Comparison of ENCODE assay signal across 8 cellular contexts in the genomic region with DNA sequence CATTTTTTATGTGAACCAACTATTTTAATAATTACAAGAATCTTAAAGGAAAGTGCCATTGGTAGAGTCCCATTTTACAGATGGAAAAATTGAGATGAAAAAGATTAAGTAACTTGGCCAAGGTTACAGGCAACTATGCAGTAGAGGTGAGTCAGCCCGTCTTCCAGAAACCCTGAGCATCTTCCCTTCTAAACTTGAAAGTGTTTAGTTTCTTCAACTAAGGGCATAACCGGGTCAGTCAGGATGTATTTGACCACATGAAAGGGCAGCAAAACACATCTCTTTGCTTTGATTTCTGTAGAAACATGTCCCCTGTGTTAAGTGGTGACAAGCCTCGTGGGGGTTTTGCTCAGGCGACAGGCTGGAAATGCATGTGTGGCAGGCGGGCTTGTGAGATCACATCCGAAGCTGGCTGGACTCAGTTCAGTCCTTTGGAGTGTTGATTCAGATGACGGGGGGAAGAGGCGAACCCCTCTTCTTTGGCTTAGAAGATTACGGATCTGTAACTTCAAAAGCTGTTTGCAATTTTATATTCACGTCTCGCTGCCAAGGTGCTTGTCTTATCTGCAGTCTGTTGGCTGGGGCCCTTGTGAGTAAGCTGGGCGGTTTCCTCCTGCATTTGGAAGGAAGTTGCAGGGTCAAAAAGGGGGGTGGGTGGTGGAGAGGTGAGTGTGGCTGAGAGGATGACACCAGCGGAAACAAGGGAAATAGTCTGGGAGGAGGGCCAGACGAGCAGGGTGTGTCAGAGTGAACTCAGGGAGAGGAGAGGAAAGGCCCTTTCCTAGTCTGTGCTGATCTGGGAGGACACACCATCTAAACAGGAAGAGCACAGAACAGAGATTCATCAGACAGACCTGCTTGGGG.
DNase-seq lines count a peak whose midpoint lies in the region; ATAC-seq and TF ChIP-seq lines count a peak whose summit lies in the region.

No MANE protein-coding gene starts in this region.

- peak overlapping the region; percentile 86 for H3K4me3 Mint-ChIP-seq in T-helper 17 cell

- peak overlapping the region; percentile 61 for H3K4me2 ChIP-seq in DND-41 (ENCODE audit: insufficient read depth, low read length)

- peak overlapping the region; percentile 97 for H3K27ac Mint-ChIP-seq in T-helper 17 cell

- intact Hi-C loops in adrenal gland (cut with DNase I), result loop anchor here in 1 of 2 donors (10.0 kb wide), 3 partner anchors 288 to 1208 kb away; no protein-coding TSS in a partner anchor

- H3K9ac ChIP-seq in DND-41 (ENCODE audit: low read depth, low read length), result peak overlapping the region; percentile 46

- peak; percentile 95 for DNase-seq in DND-41
- DNase-seq in T-helper 17 cell, result peak; percentile 47 to 75 (median 60)
- DNase-seq in adrenal gland, result peak; percentile 89 to 99 (median 96)
- DNase-seq in kidney glomerular epithelial cell (lab: John Stamatoyannopoulos, UW), result peak; percentile 24
- peak; percentile 35 for DNase-seq in stimulated activated CD8-positive, alpha-beta memory T cell treated with anti-CD3 and anti-CD28 coated beads, Interleukin-15, amount 100 ng/mL, for 1 hour (ENCODE audit: low read depth)
- DNase-seq in NCI-H2227 (lab: John Stamatoyannopoulos, UW; ENCODE audit: unreplicated experiment), result no peak

- TF ChIP-seq CTCF in DND-41 (IDR thresholded peaks at IDR 0.05; ENCODE audit: borderline replicate concordance, extremely low read depth, low read length, poor library complexity, severe bottlenecking) (no peak), adrenal gland (IDR thresholded peaks at IDR 0.05) (no peak)

- H3K4me1 ChIP-seq in DND-41 (ENCODE audit: insufficient read depth, low read length) (peaks cover 97% of the 10 kb centered on the region), adrenal gland (replicated peaks in 1 of 2) (peaks cover 11 to 40% of the 10 kb centered on the region in 2 donors)

- WGBS in adrenal gland, 4 donors, result 11 to 22% (median 15%) methylated on average over 13 to 14 of the region's 14 CpGs

- H3K36me3 ChIP-seq in DND-41 (ENCODE audit: insufficient read depth, low read length) (peaks cover 20% of the 10 kb centered on the region), adrenal gland (replicated peaks in 1 of 2) (no peaks in the 10 kb centered on the region)

- H3K9me3 ChIP-seq in DND-41 (ENCODE audit: insufficient read depth, low read length, severe bottlenecking) (no peaks in the 10 kb centered on the region), T-helper 17 cell (ENCODE audit: control insufficient read depth, low read length, poor library complexity, severe bottlenecking) (no peaks in the 10 kb centered on the region), adrenal gland (replicated peaks in 1 of 3) (no peaks in the 10 kb centered on the region)

- no peaks in the 10 kb centered on the region for H4K20me1 ChIP-seq in DND-41 (ENCODE audit: insufficient read depth, low read length)

- H3K4me3 ChIP-seq in DND-41 (ENCODE audit: low read depth in 1 of 2, low read length in 2 of 2) (peak overlapping the region in 1 of 2 experiments; percentile 46; a peak in 2 of 4 replicates), adrenal gland (no peak overlapping the region)

- H3K36me3 Mint-ChIP-seq in T-helper 17 cell (ENCODE audit: low read depth), result no peaks in the 10 kb centered on the region

- H2AFZ ChIP-seq in DND-41 (ENCODE audit: low read depth, low read length), result peak overlapping the region; percentile 35

- ATAC-seq in DND-41 (ENCODE audit: insufficient read depth, low read depth), result peak; percentile 82
- ATAC-seq in HG02885 (IDR thresholded peaks at IDR 0.05; ENCODE audit: poor library complexity, unreplicated experiment), result peak; percentile 67
- ATAC-seq in T-helper 17 cell, result peak; percentile 89
- no peak for ATAC-seq in HG03439 (IDR thresholded peaks at IDR 0.05; ENCODE audit: unreplicated experiment)

- TF ChIP-seq POLR2A in adrenal gland (IDR thresholded peaks at IDR 0.05), result peak in 1 of 2 donors; percentile 71

- H3K27me3 Mint-ChIP-seq in T-helper 17 cell, result no peaks in the 10 kb centered on the region

- H3K27ac ChIP-seq in DND-41 (ENCODE audit: low read length), result peak overlapping the region; percentile 88
- peak overlapping the region in 4 of 5 donors; percentile 30 to 82 (median 70) for H3K27ac ChIP-seq in adrenal gland

- peaks cover 31% of the 10 kb centered on the region for H3K4me1 Mint-ChIP-seq in T-helper 17 cell

- H3K27me3 ChIP-seq in DND-41 (ENCODE audit: insufficient read depth, low read length, poor library complexity) (no peaks in the 10 kb centered on the region), adrenal gland (no peaks in the 10 kb centered on the region)

- H3K79me2 ChIP-seq in DND-41 (ENCODE audit: insufficient read depth, low read length), result peaks cover 31% of the 10 kb centered on the region
